In the genomic region with DNA sequence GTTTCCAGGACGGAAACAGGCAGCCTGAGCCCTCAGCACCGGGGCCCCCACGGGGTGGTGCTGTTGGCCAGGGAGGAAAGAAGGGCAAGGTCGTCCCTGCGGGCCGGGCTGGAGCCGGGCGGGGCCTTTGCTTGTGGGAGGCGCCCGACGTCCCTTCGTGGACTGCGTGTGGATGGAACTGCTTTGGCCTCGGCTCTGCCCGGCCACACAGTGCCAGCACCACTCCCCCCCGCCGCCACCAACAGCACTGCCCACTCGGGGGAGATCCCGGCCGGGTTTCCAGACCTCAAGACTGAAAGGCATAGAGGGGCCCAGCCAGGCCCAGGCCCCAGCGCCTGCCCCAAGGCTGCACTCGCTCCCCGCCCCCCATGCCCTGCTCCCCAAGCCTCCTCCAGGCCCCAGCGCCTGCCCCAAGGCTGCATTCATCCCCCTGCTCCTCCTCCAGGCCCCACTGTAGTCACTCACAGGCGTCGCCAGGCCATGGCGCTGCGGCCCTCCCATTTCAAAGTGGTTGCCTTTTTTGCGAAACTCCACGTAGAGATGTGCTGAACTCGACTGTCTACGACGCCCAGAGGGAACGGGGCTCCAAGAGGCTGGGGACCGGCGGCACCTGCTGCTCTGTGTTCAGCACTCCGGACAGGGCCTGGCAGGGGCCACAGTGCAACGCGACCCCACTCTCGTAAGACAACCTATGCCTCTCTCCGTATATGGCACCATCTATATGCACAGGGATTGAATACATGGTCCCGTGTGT, we compare ENCODE assay signal across 1 cellular context.
TF ChIP-seq lines count a peak whose summit lies in the region.

No MANE protein-coding gene starts in this region.

TF ChIP-seq in GM23338, 12 proteins besides CTCF, POLR2A, EP300 and RAD21 (continued from another document):
- TF ChIP-seq, protein P1, sequence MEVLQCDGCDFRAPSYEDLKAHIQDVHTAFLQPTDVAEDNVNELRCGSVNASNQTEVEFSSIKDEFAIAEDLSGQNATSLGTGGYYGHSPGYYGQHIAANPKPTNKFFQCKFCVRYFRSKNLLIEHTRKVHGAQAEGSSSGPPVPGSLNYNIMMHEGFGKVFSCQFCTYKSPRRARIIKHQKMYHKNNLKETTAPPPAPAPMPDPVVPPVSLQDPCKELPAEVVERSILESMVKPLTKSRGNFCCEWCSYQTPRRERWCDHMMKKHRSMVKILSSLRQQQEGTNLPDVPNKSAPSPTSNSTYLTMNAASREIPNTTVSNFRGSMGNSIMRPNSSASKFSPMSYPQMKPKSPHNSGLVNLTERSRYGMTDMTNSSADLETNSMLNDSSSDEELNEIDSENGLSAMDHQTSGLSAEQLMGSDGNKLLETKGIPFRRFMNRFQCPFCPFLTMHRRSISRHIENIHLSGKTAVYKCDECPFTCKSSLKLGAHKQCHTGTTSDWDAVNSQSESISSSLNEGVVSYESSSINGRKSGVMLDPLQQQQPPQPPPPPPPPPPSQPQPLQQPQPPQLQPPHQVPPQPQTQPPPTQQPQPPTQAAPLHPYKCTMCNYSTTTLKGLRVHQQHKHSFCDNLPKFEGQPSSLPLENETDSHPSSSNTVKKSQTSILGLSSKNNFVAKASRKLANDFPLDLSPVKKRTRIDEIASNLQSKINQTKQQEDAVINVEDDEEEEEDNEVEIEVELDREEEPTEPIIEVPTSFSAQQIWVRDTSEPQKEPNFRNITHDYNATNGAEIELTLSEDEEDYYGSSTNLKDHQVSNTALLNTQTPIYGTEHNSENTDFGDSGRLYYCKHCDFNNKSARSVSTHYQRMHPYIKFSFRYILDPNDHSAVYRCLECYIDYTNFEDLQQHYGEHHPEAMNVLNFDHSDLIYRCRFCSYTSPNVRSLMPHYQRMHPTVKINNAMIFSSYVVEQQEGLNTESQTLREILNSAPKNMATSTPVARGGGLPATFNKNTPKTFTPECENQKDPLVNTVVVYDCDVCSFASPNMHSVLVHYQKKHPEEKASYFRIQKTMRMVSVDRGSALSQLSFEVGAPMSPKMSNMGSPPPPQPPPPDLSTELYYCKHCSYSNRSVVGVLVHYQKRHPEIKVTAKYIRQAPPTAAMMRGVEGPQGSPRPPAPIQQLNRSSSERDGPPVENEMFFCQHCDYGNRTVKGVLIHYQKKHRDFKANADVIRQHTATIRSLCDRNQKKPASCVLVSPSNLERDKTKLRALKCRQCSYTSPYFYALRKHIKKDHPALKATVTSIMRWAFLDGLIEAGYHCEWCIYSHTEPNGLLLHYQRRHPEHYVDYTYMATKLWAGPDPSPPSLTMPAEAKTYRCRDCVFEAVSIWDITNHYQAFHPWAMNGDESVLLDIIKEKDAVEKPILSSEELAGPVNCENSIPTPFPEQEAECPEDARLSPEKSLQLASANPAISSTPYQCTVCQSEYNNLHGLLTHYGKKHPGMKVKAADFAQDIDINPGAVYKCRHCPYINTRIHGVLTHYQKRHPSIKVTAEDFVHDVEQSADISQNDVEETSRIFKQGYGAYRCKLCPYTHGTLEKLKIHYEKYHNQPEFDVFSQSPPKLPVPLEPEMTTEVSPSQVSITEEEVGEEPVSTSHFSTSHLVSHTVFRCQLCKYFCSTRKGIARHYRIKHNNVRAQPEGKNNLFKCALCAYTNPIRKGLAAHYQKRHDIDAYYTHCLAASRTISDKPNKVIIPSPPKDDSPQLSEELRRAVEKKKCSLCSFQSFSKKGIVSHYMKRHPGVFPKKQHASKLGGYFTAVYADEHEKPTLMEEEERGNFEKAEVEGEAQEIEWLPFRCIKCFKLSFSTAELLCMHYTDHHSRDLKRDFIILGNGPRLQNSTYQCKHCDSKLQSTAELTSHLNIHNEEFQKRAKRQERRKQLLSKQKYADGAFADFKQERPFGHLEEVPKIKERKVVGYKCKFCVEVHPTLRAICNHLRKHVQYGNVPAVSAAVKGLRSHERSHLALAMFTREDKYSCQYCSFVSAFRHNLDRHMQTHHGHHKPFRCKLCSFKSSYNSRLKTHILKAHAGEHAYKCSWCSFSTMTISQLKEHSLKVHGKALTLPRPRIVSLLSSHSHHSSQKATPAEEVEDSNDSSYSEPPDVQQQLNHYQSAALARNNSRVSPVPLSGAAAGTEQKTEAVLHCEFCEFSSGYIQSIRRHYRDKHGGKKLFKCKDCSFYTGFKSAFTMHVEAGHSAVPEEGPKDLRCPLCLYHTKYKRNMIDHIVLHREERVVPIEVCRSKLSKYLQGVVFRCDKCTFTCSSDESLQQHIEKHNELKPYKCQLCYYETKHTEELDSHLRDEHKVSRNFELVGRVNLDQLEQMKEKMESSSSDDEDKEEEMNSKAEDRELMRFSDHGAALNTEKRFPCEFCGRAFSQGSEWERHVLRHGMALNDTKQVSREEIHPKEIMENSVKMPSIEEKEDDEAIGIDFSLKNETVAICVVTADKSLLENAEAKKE (CRISPR knock-in tag; IDR thresholded peaks at IDR 0.05): no peak
- TF ChIP-seq, protein P2, sequence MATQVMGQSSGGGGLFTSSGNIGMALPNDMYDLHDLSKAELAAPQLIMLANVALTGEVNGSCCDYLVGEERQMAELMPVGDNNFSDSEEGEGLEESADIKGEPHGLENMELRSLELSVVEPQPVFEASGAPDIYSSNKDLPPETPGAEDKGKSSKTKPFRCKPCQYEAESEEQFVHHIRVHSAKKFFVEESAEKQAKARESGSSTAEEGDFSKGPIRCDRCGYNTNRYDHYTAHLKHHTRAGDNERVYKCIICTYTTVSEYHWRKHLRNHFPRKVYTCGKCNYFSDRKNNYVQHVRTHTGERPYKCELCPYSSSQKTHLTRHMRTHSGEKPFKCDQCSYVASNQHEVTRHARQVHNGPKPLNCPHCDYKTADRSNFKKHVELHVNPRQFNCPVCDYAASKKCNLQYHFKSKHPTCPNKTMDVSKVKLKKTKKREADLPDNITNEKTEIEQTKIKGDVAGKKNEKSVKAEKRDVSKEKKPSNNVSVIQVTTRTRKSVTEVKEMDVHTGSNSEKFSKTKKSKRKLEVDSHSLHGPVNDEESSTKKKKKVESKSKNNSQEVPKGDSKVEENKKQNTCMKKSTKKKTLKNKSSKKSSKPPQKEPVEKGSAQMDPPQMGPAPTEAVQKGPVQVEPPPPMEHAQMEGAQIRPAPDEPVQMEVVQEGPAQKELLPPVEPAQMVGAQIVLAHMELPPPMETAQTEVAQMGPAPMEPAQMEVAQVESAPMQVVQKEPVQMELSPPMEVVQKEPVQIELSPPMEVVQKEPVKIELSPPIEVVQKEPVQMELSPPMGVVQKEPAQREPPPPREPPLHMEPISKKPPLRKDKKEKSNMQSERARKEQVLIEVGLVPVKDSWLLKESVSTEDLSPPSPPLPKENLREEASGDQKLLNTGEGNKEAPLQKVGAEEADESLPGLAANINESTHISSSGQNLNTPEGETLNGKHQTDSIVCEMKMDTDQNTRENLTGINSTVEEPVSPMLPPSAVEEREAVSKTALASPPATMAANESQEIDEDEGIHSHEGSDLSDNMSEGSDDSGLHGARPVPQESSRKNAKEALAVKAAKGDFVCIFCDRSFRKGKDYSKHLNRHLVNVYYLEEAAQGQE (IDR thresholded peaks at IDR 0.05; ENCODE audit: unreplicated experiment): peak; percentile 81
